Comparison of ENCODE assay signal across 11 cellular contexts in genomic region chr17:795276-795675, GRCh38. TPM values are rescaled to one million over a fixed set of nuclear protein-coding genes. Genes with fewer than 3 reads are reported as not detected.
DNase-seq lines count a peak whose midpoint lies in the region; ATAC-seq and TF ChIP-seq lines count a peak whose summit lies in the region.
"Had no signal": no experiment of that assay in that cellular context is flagged by ENCODE, and none has a peak within 500 bp of the region (broad histone marks: within the 10 kb centered on the region; RNA-seq: fewer than 3 reads in every experiment).

No MANE protein-coding gene starts in this region.

- H3K4me3 Mint-ChIP-seq in WTC11: no peak overlapping the region
- H3K4me3 Mint-ChIP-seq: activated naive CD4-positive, alpha-beta T cell treated with anti-CD3 and anti-CD28 coated beads, Interleukin-2, amount 50 U/mL, for 24 hours; T-cell had no signal

- POLR2A ChIA-PET in AG04450 (lab: Yijun Ruan, JAX) (interaction anchor here (0.8 to 1.1 kb wide), 3 partner anchors 185 to 202 kb away, joined by 3 read pairs; partner anchors contain the start of genes NXN and TIMM22), WTC11 (lab: Charles Lee) (interaction anchor here (0.6 to 1.9 kb wide), 4 partner anchors 116 to 201 kb away, joined by 3 to 14 read pairs (median 4); partner anchors contain the start of genes NXN and TIMM22), OCI-LY7 (lab: Charles Lee) (no interaction called here)

- no peaks in the 10 kb centered on the region for H3K9me2 ChIP-seq in OCI-LY7 (ENCODE audit: insufficient read depth, low read length)

- no peaks in the 10 kb centered on the region for H3K79me2 ChIP-seq in OCI-LY7 (ENCODE audit: insufficient read depth, low read depth, low read length)

- CTCF ChIA-PET in AG04450 (lab: Charles Lee) (interaction anchor here (0.6 to 1.8 kb wide), 4 partner anchors 22 to 261 kb away, joined by 4 to 14 read pairs (median 6); no protein-coding TSS in a partner anchor), WTC11 (lab: Charles Lee) (interaction anchor here (0.7 to 10.3 kb wide), 20 partner anchors 9 to 261 kb away, joined by 3 to 190 read pairs (median 4); partner anchors contain the start of genes NXN and TIMM22), OCI-LY7 (lab: Charles Lee; ENCODE audit: unreplicated experiment) (no interaction called here)

- no peaks in the 10 kb centered on the region for H3K27me3 Mint-ChIP-seq in WTC11 (ENCODE audit: low read depth)
- H3K27me3 Mint-ChIP-seq: activated naive CD4-positive, alpha-beta T cell treated with anti-CD3 and anti-CD28 coated beads, Interleukin-2, amount 50 U/mL, for 24 hours; naive thymus-derived CD4-positive, alpha-beta T cell; T-cell had no signal

- DNase-seq in AG04450 (ENCODE audit: low read depth, low spot score) (no peak), WTC11 (ENCODE audit: low spot score) (no peak), heart left ventricle (peak in 2 of 5 donors; percentile 22 to 52), psoas muscle (peak in 1 of 2 donors; percentile 50), activated T-cell treated with anti-CD3 and anti-CD28 coated beads for 4 hours (no peak), OCI-LY7 (ENCODE audit: low spot score) (no peak), C1 segment of cervical spinal cord (lab: John Stamatoyannopoulos, UW) (no peak), NCI-H2196 (lab: John Stamatoyannopoulos, UW; ENCODE audit: unreplicated experiment) (no peak)

- no peaks in the 10 kb centered on the region; the same call in 1 of the 2 replicates for H3K9me3 ChIP-seq in AG04450 (ENCODE audit: control insufficient read depth, insufficient read depth, low read length)
- H3K9me3 ChIP-seq in heart left ventricle: no peaks in the 10 kb centered on the region
- no peaks in the 10 kb centered on the region for H3K9me3 ChIP-seq in psoas muscle
- no peaks in the 10 kb centered on the region for H3K9me3 ChIP-seq in OCI-LY7 (ENCODE audit: low read length)

- H2AFZ ChIP-seq in OCI-LY7 (ENCODE audit: low read length): no peak overlapping the region

- intact Hi-C loops in heart left ventricle (cut with DNase I): loop anchor here (1.0 to 10.0 kb wide), 10 partner anchors 50 to 262 kb away; partner anchors contain the start of gene NXN (in 2 of the 10)
- intact Hi-C loops in psoas muscle (cut with DNase I): loop anchor here (1.0 to 10.0 kb wide), 5 partner anchors 52 to 262 kb away; no protein-coding TSS in a partner anchor
- intact Hi-C loops in OCI-LY7 (cut with micrococcal nuclease; ENCODE audit: unreplicated experiment): no loop called here

- no peak for TF ChIP-seq POLR2A in heart left ventricle (IDR thresholded peaks at IDR 0.05)

- peak overlapping the region; percentile 92 for H3K27ac Mint-ChIP-seq in WTC11
- H3K27ac Mint-ChIP-seq: activated naive CD4-positive, alpha-beta T cell treated with anti-CD3 and anti-CD28 coated beads, Interleukin-2, amount 50 U/mL, for 24 hours; T-cell had no signal

- TF ChIP-seq CTCF in AG04450 (IDR thresholded peaks at IDR 0.05; ENCODE audit: low read depth, low read length) (no peak), WTC11 (IDR thresholded peaks at IDR 0.05) (no peak), heart left ventricle (IDR thresholded peaks at IDR 0.05) (no peak), psoas muscle (IDR thresholded peaks at IDR 0.05) (no peak), OCI-LY7 (conservative IDR thresholded peaks at IDR 0.05; ENCODE audit: low read length) (no peak)

- ATAC-seq in WTC11 (no peak), heart left ventricle (peak in 1 of 4 donors; percentile 2), psoas muscle (peak in 3 of 4 donors; percentile 25 to 32 (median 31))

- peaks cover 28% of the 10 kb centered on the region for H3K36me3 Mint-ChIP-seq in WTC11

- BruUV-seq in OCI-LY7 (replicated peaks; lab: Mats Ljungman, UMichigan): no TSS peak

- 37 to 48% (median 44%) methylated on average over 14 of the region's 14 CpGs for WGBS in heart left ventricle, 4 donors
- 26 to 50% (median 30%) methylated on average over 14 of the region's 14 CpGs for WGBS in psoas muscle, 3 donors

- peaks cover 10% of the 10 kb centered on the region for H3K4me1 Mint-ChIP-seq in WTC11

- peak overlapping the region; percentile 39 for H3K27ac ChIP-seq in AG04450 (ENCODE audit: low read depth, low read length)
- H3K27ac ChIP-seq in heart left ventricle: peak overlapping the region in 10 of 12 donors; percentile 4 to 74 (median 51)
- H3K27ac ChIP-seq in psoas muscle: peak overlapping the region; percentile 30
- no peak overlapping the region for H3K27ac ChIP-seq in OCI-LY7 (ENCODE audit: low read depth, low read length, poor library complexity, severe bottlenecking)

- H3K27me3 ChIP-seq in AG04450 (ENCODE audit: control insufficient read depth, insufficient read depth, low read length): no peaks in the 10 kb centered on the region
- H3K27me3 ChIP-seq in heart left ventricle: no peaks in the 10 kb centered on the region
- no peaks in the 10 kb centered on the region for H3K27me3 ChIP-seq in psoas muscle (ENCODE audit: insufficient read depth in 3 of 3, low read length in 2 of 3)

- H3K4me3 ChIP-seq in AG04450 (ENCODE audit: low read depth, low read length) (no peak overlapping the region), heart left ventricle (peak overlapping the region in 11 of 12 donors; percentile 14 to 55 (median 43)), psoas muscle (peak overlapping the region; percentile 61), OCI-LY7 (ENCODE audit: low read depth, low read length, poor library complexity, severe bottlenecking) (no peak overlapping the region)

- peaks cover 0 to 23% (median 16%) of the 10 kb centered on the region in 9 donors for H3K36me3 ChIP-seq in heart left ventricle
- peaks cover 0 to 32% of the 10 kb centered on the region in 2 donors for H3K36me3 ChIP-seq in psoas muscle (ENCODE audit: insufficient read depth in 1 of 2, low read depth in 1 of 2)
- peaks cover 32% of the 10 kb centered on the region for H3K36me3 ChIP-seq in OCI-LY7 (ENCODE audit: insufficient read depth, low read length)

- no peaks in the 10 kb centered on the region for H3K9me3 Mint-ChIP-seq in WTC11
- H3K9me3 Mint-ChIP-seq: activated naive CD4-positive, alpha-beta T cell treated with anti-CD3 and anti-CD28 coated beads, Interleukin-2, amount 50 U/mL, for 24 hours; naive thymus-derived CD4-positive, alpha-beta T cell; T-cell had no signal

- no peak overlapping the region for H3K4me2 ChIP-seq in OCI-LY7 (ENCODE audit: low read length)

- no peaks in the 10 kb centered on the region for H4K20me1 ChIP-seq in OCI-LY7 (ENCODE audit: insufficient read depth, low read length)

- peaks cover 0 to 30% (median 10%) of the 10 kb centered on the region in 12 donors for H3K4me1 ChIP-seq in heart left ventricle
- peaks cover 28% of the 10 kb centered on the region for H3K4me1 ChIP-seq in psoas muscle
- H3K4me1 ChIP-seq in OCI-LY7 (ENCODE audit: insufficient read depth, low read length, poor library complexity, severe bottlenecking): no peaks in the 10 kb centered on the region

TF ChIP-seq in WTC11, 78 proteins besides CTCF, POLR2A, EP300 and RAD21 (continues in another document):
- TF ChIP-seq ATF3 (CRISPR knock-in tag; conservative IDR thresholded peaks at IDR 0.05): no peak
- no peak for TF ChIP-seq RORB (CRISPR knock-in tag; IDR thresholded peaks at IDR 0.05)
- no peak for TF ChIP-seq ESRRA (CRISPR knock-in tag; IDR thresholded peaks at IDR 0.05; ENCODE audit: borderline replicate concordance)
- TF ChIP-seq ZNF423 (CRISPR knock-in tag; IDR thresholded peaks at IDR 0.05): no peak
- TF ChIP-seq JAZF1 (CRISPR knock-in tag; IDR thresholded peaks at IDR 0.05): no peak
- no peak for TF ChIP-seq ZBTB21 (CRISPR knock-in tag; IDR thresholded peaks at IDR 0.05; ENCODE audit: borderline replicate concordance)
- no peak for TF ChIP-seq RELA (CRISPR knock-in tag; IDR thresholded peaks at IDR 0.05; ENCODE audit: borderline replicate concordance)
- no peak for TF ChIP-seq TP53 (CRISPR knock-in tag; IDR thresholded peaks at IDR 0.05)
- no peak for TF ChIP-seq ATF1 (CRISPR knock-in tag; IDR thresholded peaks at IDR 0.05)

RNA-seq across cellular contexts. Expression of gene MRM3, which starts 13.1 kb away (rescaled TPM):
- polyA plus RNA-seq in AG04450 (2011; rRNA removed) (8.1 and 8.7 TPM in 2 replicates), heart left ventricle (10 to 100 TPM; 17.9 to 27.1 TPM), psoas muscle (10 to 100 TPM; 25.9 to 36.2 (median 28.3) TPM)
- 4.1 and 8.6 TPM in 2 replicates for polyA minus RNA-seq in AG04450 (2011; rRNA and poly(A)+ RNA removed)
- total RNA-seq in WTC11 (2021) (23.1 to 25.0 TPM (median 24.3 TPM) in 3 replicates), heart left ventricle (10 to 100 TPM; 14.8 to 35.4 (median 18.3) TPM), psoas muscle (10 to 100 TPM; 17.2 to 30.1 (median 19.5) TPM), OCI-LY7 (2022) (24.0 and 29.5 TPM in 2 replicates)
- total RNA-seq in OCI-LY7 (2014; rRNA removed; shearing (Covaris generic)): 35.8 and 47.1 TPM in 2 replicates

RNA-seq across cellular contexts. Expression of gene GLOD4, which starts 13.2 kb away (rescaled TPM):
- polyA plus RNA-seq in AG04450 (2011; rRNA removed): 33.5 and 42.2 TPM in 2 replicates
- polyA minus RNA-seq in AG04450 (2011; rRNA and poly(A)+ RNA removed): 18.7 and 23.1 TPM in 2 replicates
- total RNA-seq in WTC11 (2021): 69.0 to 73.3 TPM (median 69.1 TPM) in 3 replicates
- 10 to 100 TPM; 21.7 to 39.7 (median 26.8) TPM for total RNA-seq in heart left ventricle
- 10 to 100 TPM; 14.0 to 20.4 TPM for polyA plus RNA-seq in heart left ventricle
- 10 to 100 TPM; 18.5 to 25.2 (median 20.8) TPM for total RNA-seq in psoas muscle
- 10 to 100 TPM; 13.5 to 29.2 (median 21.7) TPM for polyA plus RNA-seq in psoas muscle
- total RNA-seq in OCI-LY7 (2014; rRNA removed; shearing (Covaris generic)): 48.4 and 80.2 TPM in 2 replicates
- 79.7 and 86.8 TPM in 2 replicates for total RNA-seq in OCI-LY7 (2022)

RNA-seq across cellular contexts. Expression of gene GEMIN4, which starts 43.2 kb away (rescaled TPM):
- polyA plus RNA-seq in AG04450 (2011; rRNA removed) (9.3 and 13.6 TPM in 2 replicates), heart left ventricle (1 to 10 TPM; 3.2 to 9.0 TPM), psoas muscle (10 to 100 TPM in 2 of 3 donors, 1 to 10 TPM in 1; 7.2 to 12.6 (median 11.4) TPM)
- polyA minus RNA-seq in AG04450 (2011; rRNA and poly(A)+ RNA removed): 14.6 and 18.3 TPM in 2 replicates
- total RNA-seq in WTC11 (2021) (39.9 to 48.4 TPM (median 42.1 TPM) in 3 replicates), heart left ventricle (10 to 100 TPM in 5 of 9 donors, 1 to 10 TPM in 4; 8.7 to 20.8 (median 10.7) TPM), psoas muscle (10 to 100 TPM; 11.2 to 21.9 (median 14.8) TPM), OCI-LY7 (2022) (53.6 and 56.1 TPM in 2 replicates)
- total RNA-seq in OCI-LY7 (2014; rRNA removed; shearing (Covaris generic)): 36.3 and 40.2 TPM in 2 replicates

Comparison
In these comparisons a context has a peak if more than half of its experiments do, and no peak if none do; other contexts are left out.
1. H3K4me3 ChIP-seq: peak in heart left ventricle (11 of 12) and psoas muscle (single experiment); none in AG04450 (single experiment) and OCI-LY7 (single experiment).